ENCODE assay signal across 12 cellular contexts in the genomic region with DNA sequence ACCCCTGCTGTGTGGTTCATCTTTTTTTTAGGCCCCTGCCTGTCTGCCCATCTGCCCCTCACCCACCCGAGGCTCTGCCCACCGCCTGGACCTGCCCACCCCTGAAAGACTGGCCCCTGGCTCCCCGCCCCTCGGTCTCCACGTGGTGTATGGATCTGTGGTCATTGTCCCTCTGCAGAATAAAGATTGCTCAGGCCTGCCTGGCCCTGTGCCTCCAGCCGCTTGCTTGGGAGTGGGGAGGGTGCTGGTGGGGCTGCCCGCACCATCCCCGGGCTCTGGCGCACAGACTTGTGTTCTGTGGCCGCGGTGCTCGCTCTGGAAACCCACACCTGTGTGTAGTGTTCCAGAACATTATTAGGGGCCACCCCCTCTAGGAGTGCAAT. TPM values are rescaled to one million over a fixed set of nuclear protein-coding genes. Genes with fewer than 3 reads are reported as not detected.
DNase-seq lines count a peak whose midpoint lies in the region; ATAC-seq and TF ChIP-seq lines count a peak whose summit lies in the region.
"Had no signal": no experiment of that assay in that cellular context is flagged by ENCODE, and none has a peak within 500 bp of the region (broad histone marks: within the 10 kb centered on the region; RNA-seq: fewer than 3 reads in every experiment).

No MANE protein-coding gene starts in this region.

- no peaks in the 10 kb centered on the region for H3K9me3 Mint-ChIP-seq in activated CD4-positive, alpha-beta T cell treated with anti-CD3 and anti-CD28 coated beads, Interleukin-2, amount 10 ng/mL, durations not matched to agents 7 days and 5 days
- H3K9me3 Mint-ChIP-seq in brain (peaks cover 0 to 2% (median 0%) of the 10 kb centered on the region in 5 experiments), naive B cell (no peaks in the 10 kb centered on the region)

- H3K36me3 Mint-ChIP-seq in activated CD4-positive, alpha-beta T cell treated with anti-CD3 and anti-CD28 coated beads, Interleukin-2, amount 10 ng/mL, durations not matched to agents 7 days and 5 days (ENCODE audit: low read depth): peaks cover 2% of the 10 kb centered on the region
- H3K36me3 Mint-ChIP-seq in brain (no peaks in the 10 kb centered on the region), naive B cell (no peaks in the 10 kb centered on the region)

- H3K27me3 Mint-ChIP-seq in activated CD4-positive, alpha-beta T cell treated with anti-CD3 and anti-CD28 coated beads, Interleukin-2, amount 10 ng/mL, durations not matched to agents 7 days and 5 days: no peaks in the 10 kb centered on the region
- H3K27me3 Mint-ChIP-seq in brain (no peaks in the 10 kb centered on the region), naive B cell (no peaks in the 10 kb centered on the region)

- DNase-seq in activated CD4-positive, alpha-beta T cell treated with anti-CD3 and anti-CD28 coated beads, Interleukin-2, amount 10 ng/mL, durations not matched to agents 7 days and 5 days: no peak
- DNase-seq in activated CD4-positive, alpha-beta T cell treated with anti-CD3 and anti-CD28 coated beads for 1 hour: no peak
- DNase-seq in naive B cell (no peak), GM03348 (ENCODE audit: low spot score) (no peak)
- DNase-seq: DMS79; NCI-H2081; NK-92 treated with Interleukin-12 subunit alpha and Interleukin-12 subunit beta, amount 100 ng/mL, for 24 hours had no signal

- POLR2A ChIA-PET in activated CD4-positive, alpha-beta T cell treated with anti-CD3 and anti-CD28 coated beads, Interleukin-2, amount 10 ng/mL, durations not matched to agents 7 days and 5 days (lab: Charles Lee): no interaction called here

- H3K36me3 ChIP-seq in stomach smooth muscle (ENCODE audit: control insufficient read depth in 2 of 2, insufficient read depth in 2 of 2, low read length in 2 of 2): no peaks in the 10 kb centered on the region

- peaks cover 16% of the 10 kb centered on the region for H3K4me1 Mint-ChIP-seq in activated CD4-positive, alpha-beta T cell treated with anti-CD3 and anti-CD28 coated beads, Interleukin-2, amount 10 ng/mL, durations not matched to agents 7 days and 5 days
- H3K4me1 Mint-ChIP-seq in brain (peaks cover 13% of the 10 kb centered on the region), naive B cell (peaks cover 14 to 27% (median 20%) of the 10 kb centered on the region in 3 donors)

- no peak for TF ChIP-seq CTCF in brain (conservative IDR thresholded peaks at IDR 0.05)

- H3K4me3 ChIP-seq in stomach smooth muscle (ENCODE audit: low read length in 2 of 2): no peak overlapping the region

- no peaks in the 10 kb centered on the region for H3K27me3 ChIP-seq in stomach smooth muscle (ENCODE audit: control insufficient read depth in 1 of 2, insufficient read depth in 2 of 2, low read length in 2 of 2)

- peak; percentile 10 to 15 for ATAC-seq in naive B cell (ENCODE audit: low read depth in 2 of 2)
- no peak for ATAC-seq in GM18517 (IDR thresholded peaks at IDR 0.05; ENCODE audit: unreplicated experiment)
- no peak for ATAC-seq in GM21576 (IDR thresholded peaks at IDR 0.05; ENCODE audit: unreplicated experiment)
- ATAC-seq: HCT116 had no signal

- H3K4me3 Mint-ChIP-seq in activated CD4-positive, alpha-beta T cell treated with anti-CD3 and anti-CD28 coated beads, Interleukin-2, amount 10 ng/mL, durations not matched to agents 7 days and 5 days: peak overlapping the region; percentile 56
- H3K4me3 Mint-ChIP-seq in brain (peak overlapping the region; percentile 53 to 72 (median 69)), naive B cell (peak overlapping the region; percentile 37 to 87 (median 68))

- no peaks in the 10 kb centered on the region for H3K9me3 ChIP-seq in stomach smooth muscle (ENCODE audit: control insufficient read depth in 2 of 2, low read length in 2 of 2)

- CTCF ChIA-PET in activated CD4-positive, alpha-beta T cell treated with anti-CD3 and anti-CD28 coated beads, Interleukin-2, amount 10 ng/mL, durations not matched to agents 7 days and 5 days (lab: Charles Lee): interaction anchor here (1.9 kb wide), 1 partner anchor 11 kb away, joined by 4 read pairs; no protein-coding TSS in a partner anchor

- H3K27ac Mint-ChIP-seq in activated CD4-positive, alpha-beta T cell treated with anti-CD3 and anti-CD28 coated beads, Interleukin-2, amount 10 ng/mL, durations not matched to agents 7 days and 5 days: peak overlapping the region; percentile 65
- H3K27ac Mint-ChIP-seq in brain (peak overlapping the region in 3 of 5 experiments; percentile 45 to 80 (median 78)), naive B cell (peak overlapping the region; percentile 82 to 97 (median 92))

- H3K4me1 ChIP-seq in stomach smooth muscle (ENCODE audit: control insufficient read depth, insufficient read depth, low read length): peaks cover 13% of the 10 kb centered on the region

- peak overlapping the region; percentile 94 for H3K27ac ChIP-seq in stomach smooth muscle (ENCODE audit: low read length)

- no peak overlapping the region for H3K9ac ChIP-seq in stomach smooth muscle (ENCODE audit: low read length in 2 of 2)

RNA-seq across cellular contexts. Expression of gene MAP1LC3A, which starts 1.6 kb away (rescaled TPM):
- 1 to 10 TPM; 2.6 to 2.7 TPM for total RNA-seq in activated CD4-positive, alpha-beta T cell treated with anti-CD3 and anti-CD28 coated beads, Interleukin-2, amount 10 ng/mL, durations not matched to agents 7 days and 5 days
- polyA plus RNA-seq in brain (ENCODE audit: insufficient read depth, low read depth, low replicate concordance): 298 TPM
- 1 to 10 TPM in 4 of 6 donors, under 1 TPM in 2; 0.49 to 3.5 (median 1.8) TPM for polyA plus RNA-seq in naive B cell (ENCODE audit: low read depth in 6 of 6)

RNA-seq across cellular contexts. Expression of gene DYNLRB1, which starts 43.9 kb away (rescaled TPM):
- total RNA-seq in activated CD4-positive, alpha-beta T cell treated with anti-CD3 and anti-CD28 coated beads, Interleukin-2, amount 10 ng/mL, durations not matched to agents 7 days and 5 days: 100 to 1,000 TPM in 1 of 2 experiments, 10 to 100 TPM in 1; 90.5 to 105 TPM
- polyA plus RNA-seq in brain (ENCODE audit: insufficient read depth, low read depth, low replicate concordance): 1,097 TPM
- polyA plus RNA-seq in naive B cell (ENCODE audit: low read depth in 6 of 6): 100 to 1,000 TPM; 216 to 265 (median 253) TPM

Comparison
In these comparisons a context has a peak if more than half of its experiments do, and no peak if none do; other contexts are left out.
1. ATAC-seq: peak in naive B cell (2 of 2); none in GM18517 (single experiment) and GM21576 (single experiment).
2. RNA of gene MAP1LC3A, which starts 1.6 kb away (polyA plus RNA-seq): 298 TPM in brain (single experiment); 0.49 to 3.5 TPM in naive B cell; every median in the first group is over 10 times any median in the second.
3. Peak in every context shown above with its lines, with median percentiles within 50 percentile points of each other: H3K27ac Mint-ChIP-seq and H3K4me3 Mint-ChIP-seq.